1 cellular context compared by ENCODE assay signal in genomic region chr14:104731925-104732294, GRCh38.
TF ChIP-seq lines count a peak whose summit lies in the region.

No MANE protein-coding gene starts in this region.

TF ChIP-seq in liver, 16 proteins besides CTCF, POLR2A, EP300 and RAD21 (continued from another document):
- TF ChIP-seq, protein P1, sequence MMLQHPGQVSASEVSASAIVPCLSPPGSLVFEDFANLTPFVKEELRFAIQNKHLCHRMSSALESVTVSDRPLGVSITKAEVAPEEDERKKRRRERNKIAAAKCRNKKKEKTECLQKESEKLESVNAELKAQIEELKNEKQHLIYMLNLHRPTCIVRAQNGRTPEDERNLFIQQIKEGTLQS (IDR thresholded peaks at IDR 0.05) = no peak
- TF ChIP-seq YY1 (IDR thresholded peaks at IDR 0.05) (no peak), HNF4A (conservative IDR thresholded peaks at IDR 0.05) (no peak)
- TF ChIP-seq, protein P2, sequence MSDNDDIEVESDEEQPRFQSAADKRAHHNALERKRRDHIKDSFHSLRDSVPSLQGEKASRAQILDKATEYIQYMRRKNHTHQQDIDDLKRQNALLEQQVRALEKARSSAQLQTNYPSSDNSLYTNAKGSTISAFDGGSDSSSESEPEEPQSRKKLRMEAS (IDR thresholded peaks at IDR 0.05) = no peak
